ENCODE assay signal across 14 cellular contexts in genomic region chr11:468493-468892, GRCh38. TPM values are rescaled to one million over a fixed set of nuclear protein-coding genes. Genes with fewer than 3 reads are reported as not detected.
DNase-seq lines count a peak whose midpoint lies in the region; ATAC-seq and TF ChIP-seq lines count a peak whose summit lies in the region.
"Had no signal": no experiment of that assay in that cellular context is flagged by ENCODE, and none has a peak within 500 bp of the region (broad histone marks: within the 10 kb centered on the region; RNA-seq: fewer than 3 reads in every experiment).

No MANE protein-coding gene starts in this region.

- H3K27me3 Mint-ChIP-seq in HFFc6 (ENCODE audit: insufficient read depth) = no peaks in the 10 kb centered on the region
- H3K27me3 Mint-ChIP-seq: activated CD4-positive, alpha-beta memory T cell treated with anti-CD3 and anti-CD28 coated beads, Interleukin-2, amount 10 ng/mL, durations not matched to agents 7 days and 5 days had no signal

- H3K27ac ChIP-seq in coronary artery = peak overlapping the region; percentile 76 to 88
- H3K27ac ChIP-seq: BLaER1 had no signal

- peaks cover 20% of the 10 kb centered on the region for H3K4me1 Mint-ChIP-seq in HFFc6 (ENCODE audit: low read depth)
- peaks cover 8% of the 10 kb centered on the region for H3K4me1 Mint-ChIP-seq in stimulated activated effector memory CD8-positive, alpha-beta T cell treated with anti-CD3 and anti-CD28 coated beads, Interleukin-12 subunit alpha, Interleukin-12 subunit beta, amount 100 ng/mL, for 72 hours
- H3K4me1 Mint-ChIP-seq: activated CD4-positive, alpha-beta memory T cell treated with anti-CD3 and anti-CD28 coated beads, Interleukin-2, amount 10 ng/mL, durations not matched to agents 7 days and 5 days had no signal

- TF ChIP-seq CTCF in HFFc6 (IDR thresholded peaks at IDR 0.05) = no peak
- TF ChIP-seq CTCF in coronary artery (IDR thresholded peaks at IDR 0.05) = no peak

- no peaks in the 10 kb centered on the region for H3K9me3 Mint-ChIP-seq in HFFc6
- no peaks in the 10 kb centered on the region for H3K9me3 Mint-ChIP-seq in stimulated activated effector memory CD8-positive, alpha-beta T cell treated with anti-CD3 and anti-CD28 coated beads, Interleukin-12 subunit alpha, Interleukin-12 subunit beta, amount 100 ng/mL, for 72 hours
- H3K9me3 Mint-ChIP-seq: activated CD4-positive, alpha-beta memory T cell treated with anti-CD3 and anti-CD28 coated beads, Interleukin-2, amount 10 ng/mL, durations not matched to agents 7 days and 5 days had no signal

- no peak overlapping the region for H3K4me3 Mint-ChIP-seq in HFFc6
- H3K4me3 Mint-ChIP-seq in stimulated activated effector memory CD8-positive, alpha-beta T cell treated with anti-CD3 and anti-CD28 coated beads, Interleukin-12 subunit alpha, Interleukin-12 subunit beta, amount 100 ng/mL, for 72 hours = no peak overlapping the region
- H3K4me3 Mint-ChIP-seq: activated CD4-positive, alpha-beta memory T cell treated with anti-CD3 and anti-CD28 coated beads, Interleukin-2, amount 10 ng/mL, durations not matched to agents 7 days and 5 days had no signal

- H3K4me3 ChIP-seq in coronary artery = peak overlapping the region; percentile 67
- H3K4me3 ChIP-seq: BLaER1 had no signal

- H3K36me3 Mint-ChIP-seq in HFFc6 (ENCODE audit: low read depth) = no peaks in the 10 kb centered on the region
- peaks cover 5% of the 10 kb centered on the region for H3K36me3 Mint-ChIP-seq in stimulated activated effector memory CD8-positive, alpha-beta T cell treated with anti-CD3 and anti-CD28 coated beads, Interleukin-12 subunit alpha, Interleukin-12 subunit beta, amount 100 ng/mL, for 72 hours

- H3K27ac Mint-ChIP-seq in HFFc6 = peak overlapping the region; percentile 95
- H3K27ac Mint-ChIP-seq in stimulated activated effector memory CD8-positive, alpha-beta T cell treated with anti-CD3 and anti-CD28 coated beads, Interleukin-12 subunit alpha, Interleukin-12 subunit beta, amount 100 ng/mL, for 72 hours = peak overlapping the region; percentile 58
- H3K27ac Mint-ChIP-seq: activated CD4-positive, alpha-beta memory T cell treated with anti-CD3 and anti-CD28 coated beads, Interleukin-2, amount 10 ng/mL, durations not matched to agents 7 days and 5 days had no signal

- DNase-seq in HFFc6 = no peak
- no peak for DNase-seq in coronary artery (ENCODE audit: low spot score)
- peak; percentile 81 for DNase-seq in left kidney (ENCODE audit: low read depth, low spot score)
- no peak for DNase-seq in stimulated activated effector memory CD8-positive, alpha-beta T cell treated with anti-CD3 and anti-CD28 coated beads, Interleukin-12 subunit alpha, Interleukin-12 subunit beta, amount 100 ng/mL, for 72 hours (ENCODE audit: low spot score in 2 of 2)
- DNase-seq in activated CD8-positive, alpha-beta memory T cell treated with anti-CD3 and anti-CD28 coated beads, Interleukin-2, amount 50 U/mL, for 48 hours = no peak
- DNase-seq in 8988T = no peak
- no peak for DNase-seq in AG08395 (ENCODE audit: low spot score)
- DNase-seq: activated CD4-positive, alpha-beta memory T cell treated with anti-CD3 and anti-CD28 coated beads, Interleukin-2, amount 10 ng/mL, durations not matched to agents 7 days and 5 days; activated gamma-delta T cell treated with Interleukin-2 at 50 U/mL for 16 hours had no signal

- ATAC-seq in stimulated activated effector memory CD8-positive, alpha-beta T cell treated with anti-CD3 and anti-CD28 coated beads, Interleukin-12 subunit alpha, Interleukin-12 subunit beta, amount 100 ng/mL, for 72 hours = no peak
- ATAC-seq in HG02852 (IDR thresholded peaks at IDR 0.05; ENCODE audit: unreplicated experiment) = no peak
- ATAC-seq: left lobe of liver had no signal

RNA-seq across cellular contexts. Expression of gene PTDSS2, which starts 18.4 kb away (rescaled TPM):
- total RNA-seq in HFFc6 (2021; fragmentation: NEBNext Ultra II Directional; extraction: Animal tissue kit (Norgen Biotek cat#: 25700)) = 10 to 100 TPM; 23.3 to 34.5 (median 27.2) TPM

RNA-seq across cellular contexts. Expression of gene ANO9, which starts 26.7 kb away (rescaled TPM):
- total RNA-seq in HFFc6 (2021; fragmentation: NEBNext Ultra II Directional; extraction: Animal tissue kit (Norgen Biotek cat#: 25700)) = not detected
- total RNA-seq: cerebellum, fibroblast of villous mesenchyme had no signal

RNA-seq across cellular contexts. Expression of gene RNH1, which starts 38.5 kb away (rescaled TPM):
- 100 to 1,000 TPM; 223 to 272 (median 250) TPM for total RNA-seq in HFFc6 (2021; fragmentation: NEBNext Ultra II Directional; extraction: Animal tissue kit (Norgen Biotek cat#: 25700))

RNA-seq across cellular contexts. Expression of gene SIGIRR, which starts 53.7 kb away (rescaled TPM):
- 10 to 100 TPM; 15.9 to 21.6 (median 18.7) TPM for total RNA-seq in HFFc6 (2021; fragmentation: NEBNext Ultra II Directional; extraction: Animal tissue kit (Norgen Biotek cat#: 25700))
